ENCODE assay signal across 21 cellular contexts in genomic region chr5:20353481-20353880, GRCh38.
"Had no signal": no experiment of that assay in that cellular context is flagged by ENCODE, and none has a peak within 500 bp of the region (broad histone marks: within the 10 kb centered on the region; RNA-seq: fewer than 3 reads in every experiment).

No MANE protein-coding gene starts in this region.

- H3K27me3 ChIP-seq: body of pancreas, gastroesophageal sphincter, heart left ventricle, neural progenitor cell, stomach had no signal

- H3K9me3 ChIP-seq: body of pancreas, gastroesophageal sphincter, psoas muscle, stomach had no signal

- H3K27ac ChIP-seq: body of pancreas, gastroesophageal sphincter, heart left ventricle, neural progenitor cell, psoas muscle, stomach had no signal

- H3K36me3 ChIP-seq: gastroesophageal sphincter, heart left ventricle, neural progenitor cell, stomach had no signal

- H3K4me3 Mint-ChIP-seq: activated CD4-positive, alpha-beta T cell treated with anti-CD3 and anti-CD28 coated beads, Interleukin-2, amount 10 ng/mL, durations not matched to agents 24 days and 14 days; activated CD8-positive, alpha-beta T cell treated with anti-CD3 and anti-CD28 coated beads for 36 hours; activated T-helper 17 cell treated with anti-CD3 and anti-CD28 coated beads, Interleukin-2, amount 50 U/mL, for 72 hours; endodermal cell; memory B cell; naive B cell; neural progenitor cell had no signal

- H3K9ac ChIP-seq: neural progenitor cell had no signal

- H2AFZ ChIP-seq: neural progenitor cell had no signal

- H3K4me3 ChIP-seq: body of pancreas, gastroesophageal sphincter, heart left ventricle, mucosa of descending colon, neural progenitor cell, psoas muscle, stomach had no signal

- DNase-seq: activated CD4-positive, alpha-beta T cell treated with anti-CD3 and anti-CD28 coated beads, Interleukin-2, amount 10 ng/mL, durations not matched to agents 24 days and 14 days; activated CD8-positive, alpha-beta T cell treated with anti-CD3 and anti-CD28 coated beads for 36 hours; activated naive CD4-positive, alpha-beta T cell treated with Interleukin-2 at 50 U/mL for 16 hours; activated T-cell treated with anti-CD3 and anti-CD28 coated beads, Interleukin-2, amount 50 U/mL, for 1 hour; body of pancreas; central memory CD4-positive, alpha-beta T cell; endodermal cell; heart left ventricle; kidney glomerular epithelial cell; left ventricle myocardium superior; mucosa of descending colon; naive B cell; psoas muscle; right cardiac atrium; stimulated activated CD4-positive, alpha-beta T cell treated with anti-CD3 and anti-CD28 coated beads, Interleukin-4, amount 100 ng/mL, for 1 hour; stomach; trophoblast cell had no signal

- H3K27me3 Mint-ChIP-seq: activated CD4-positive, alpha-beta T cell treated with anti-CD3 and anti-CD28 coated beads, Interleukin-2, amount 10 ng/mL, durations not matched to agents 24 days and 14 days; activated CD8-positive, alpha-beta T cell treated with anti-CD3 and anti-CD28 coated beads for 36 hours; activated T-helper 17 cell treated with anti-CD3 and anti-CD28 coated beads, Interleukin-2, amount 50 U/mL, for 72 hours; memory B cell; naive B cell had no signal

- H3K27ac Mint-ChIP-seq: activated CD4-positive, alpha-beta T cell treated with anti-CD3 and anti-CD28 coated beads, Interleukin-2, amount 10 ng/mL, durations not matched to agents 24 days and 14 days; activated CD8-positive, alpha-beta T cell treated with anti-CD3 and anti-CD28 coated beads for 36 hours; activated T-helper 17 cell treated with anti-CD3 and anti-CD28 coated beads, Interleukin-2, amount 50 U/mL, for 72 hours; endodermal cell; memory B cell; naive B cell; neural progenitor cell had no signal

- H3K4me1 ChIP-seq: body of pancreas, gastroesophageal sphincter, heart left ventricle, neural progenitor cell, psoas muscle, stomach had no signal

- H3K4me2 ChIP-seq: neural progenitor cell had no signal

- H3K9me3 Mint-ChIP-seq: activated CD4-positive, alpha-beta T cell treated with anti-CD3 and anti-CD28 coated beads, Interleukin-2, amount 10 ng/mL, durations not matched to agents 24 days and 14 days; memory B cell; neural progenitor cell had no signal

- H3K4me1 Mint-ChIP-seq: activated CD4-positive, alpha-beta T cell treated with anti-CD3 and anti-CD28 coated beads, Interleukin-2, amount 10 ng/mL, durations not matched to agents 24 days and 14 days; activated T-helper 17 cell treated with anti-CD3 and anti-CD28 coated beads, Interleukin-2, amount 50 U/mL, for 72 hours; endodermal cell; memory B cell; naive B cell; neural progenitor cell had no signal

- H3K36me3 Mint-ChIP-seq: memory B cell, naive B cell, neural progenitor cell had no signal

- ATAC-seq: activated CD8-positive, alpha-beta T cell treated with anti-CD3 and anti-CD28 coated beads for 36 hours; activated T-helper 17 cell treated with anti-CD3 and anti-CD28 coated beads, Interleukin-2, amount 50 U/mL, for 72 hours; body of pancreas; gastroesophageal sphincter; heart left ventricle; left ventricle myocardium superior; mucosa of descending colon; psoas muscle; right cardiac atrium had no signal
